In the genomic region with DNA sequence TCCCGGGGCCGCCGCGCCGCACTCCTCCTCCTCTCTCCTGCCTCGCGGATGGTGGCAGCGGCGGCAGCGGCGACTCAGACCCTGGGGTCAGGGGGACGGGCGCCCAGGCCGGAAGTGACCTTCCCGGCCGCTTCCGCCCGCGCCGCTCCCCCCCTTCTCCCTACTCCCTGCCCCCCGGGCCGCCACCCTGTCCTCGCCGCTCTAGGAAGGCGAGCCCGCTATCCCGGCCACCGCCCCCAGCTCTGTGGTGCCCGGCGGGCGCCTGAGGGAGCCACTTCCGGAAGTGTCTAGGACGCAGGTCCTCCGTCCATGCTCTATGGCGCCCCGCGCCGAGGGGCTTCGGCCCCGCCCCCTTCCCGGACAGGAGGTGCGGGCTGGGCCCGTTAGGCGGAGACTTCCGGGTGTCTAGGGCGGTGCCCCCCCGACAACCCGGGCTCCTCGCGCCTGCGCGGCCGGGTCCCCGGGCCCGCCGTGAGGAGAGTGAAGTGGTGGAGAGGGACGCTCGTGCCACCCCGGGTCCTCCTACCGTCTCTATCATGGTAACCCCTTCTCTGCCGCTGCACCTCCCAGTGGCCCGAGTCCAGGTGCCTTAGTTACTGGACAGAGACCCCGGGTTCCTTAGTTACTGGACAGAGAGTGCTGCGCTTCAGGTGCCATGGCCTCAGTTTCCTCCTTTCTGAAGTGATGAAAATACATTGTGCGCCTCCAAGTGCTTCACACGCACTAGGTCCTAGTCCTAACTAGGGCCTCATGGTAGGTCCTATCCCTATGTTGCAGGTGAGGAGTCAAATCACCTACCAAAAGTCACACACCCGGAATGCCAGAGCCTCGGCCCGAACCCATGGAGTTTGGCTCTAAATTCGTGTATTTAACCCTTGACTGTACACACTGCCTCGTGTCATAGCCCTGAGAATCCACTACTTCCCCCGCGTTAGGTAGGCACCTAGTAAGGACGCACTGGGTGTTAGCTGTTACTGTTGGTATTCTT, we compare ENCODE assay signal across 8 cellular contexts. TPM values are rescaled to one million over a fixed set of nuclear protein-coding genes. Genes with fewer than 3 reads are reported as not detected.
DNase-seq lines count a peak whose midpoint lies in the region; ATAC-seq and TF ChIP-seq lines count a peak whose summit lies in the region.

TSS of gene ZNF787 (minus strand) at position 116 of the 988 bp plus-strand sequence. CDS start 18,078 bp downstream, outside the sequence.

- no peaks in the 10 kb centered on the region for H3K27me3 ChIP-seq in BJ (ENCODE audit: control insufficient read depth, insufficient read depth, low read length)

- intact Hi-C loops in activated CD4-positive, alpha-beta T cell treated with anti-CD3 and anti-CD28 coated beads, Interleukin-2, amount 10 ng/mL, durations not matched to agents 24 days and 14 days (cut with micrococcal nuclease), result loop anchor here (1.0 to 10.0 kb wide), 3 partner anchors 20 to 787 kb away; partner anchors contain the start of genes KMT5C, ZNF444 and ZSCAN5A

- H3K4me1 Mint-ChIP-seq in activated CD4-positive, alpha-beta T cell treated with anti-CD3 and anti-CD28 coated beads, Interleukin-2, amount 10 ng/mL, durations not matched to agents 24 days and 14 days, result peaks cover 35% of the 10 kb centered on the region

- TF ChIP-seq CTCF in BJ (IDR thresholded peaks at IDR 0.05; ENCODE audit: insufficient read depth, low read depth, low read length) (no peak), coronary artery (IDR thresholded peaks at IDR 0.05) (no peak)

- CTCF ChIA-PET in BJ (lab: Yijun Ruan, JAX), result interaction anchor here (1.9 kb wide), 1 partner anchor 40 kb away, joined by 5 read pairs; no protein-coding TSS in a partner anchor

- H3K4me3 ChIP-seq in BJ (ENCODE audit: low read depth, low read length) (peak within 1 kb of the TSS; percentile 86), coronary artery (peak within 1 kb of the TSS; percentile 92)

- POLR2A ChIA-PET in BJ (lab: Charles Lee), result interaction anchor here (1.0 kb wide), 1 partner anchor 19 kb away, joined by 6 read pairs; the partner anchor contains the start of gene ZNF444

- H3K4me3 Mint-ChIP-seq in activated CD4-positive, alpha-beta T cell treated with anti-CD3 and anti-CD28 coated beads, Interleukin-2, amount 10 ng/mL, durations not matched to agents 24 days and 14 days, result peak within 1 kb of the TSS; percentile 90

- peaks cover 4% of the 10 kb centered on the region; the same call in 1 of the 2 replicates for H3K36me3 ChIP-seq in BJ (ENCODE audit: control insufficient read depth, insufficient read depth, low read length)

- DNase-seq in BJ (ENCODE audit: low read depth) (peak; percentile 75), NCI-H526 treated with DMSO at 0.1 percent for 48 hours (lab: John Stamatoyannopoulos, UW) (peak; percentile 95), coronary artery (ENCODE audit: low spot score) (peak; percentile 100), left kidney (ENCODE audit: low read depth, low spot score) (peak; percentile 99)
- peak; percentile 99 for DNase-seq in activated CD4-positive, alpha-beta T cell treated with anti-CD3 and anti-CD28 coated beads, Interleukin-2, amount 10 ng/mL, durations not matched to agents 24 days and 14 days
- peak; percentile 97 to 98 for DNase-seq in stimulated activated CD4-positive, alpha-beta T cell treated with anti-CD3 and anti-CD28 coated beads, Interleukin-2, amount 100 ng/mL, for 24 hours

- ATAC-seq in GM19324 (IDR thresholded peaks at IDR 0.05; ENCODE audit: low FRiP score, unreplicated experiment) (peak; percentile 89), HG03469 (IDR thresholded peaks at IDR 0.05; ENCODE audit: unreplicated experiment) (peak; percentile 83)

- H3K27ac ChIP-seq in coronary artery, result peak within 1 kb of the TSS; percentile 85 to 97

- peak within 1 kb of the TSS; percentile 97 for H3K27ac Mint-ChIP-seq in activated CD4-positive, alpha-beta T cell treated with anti-CD3 and anti-CD28 coated beads, Interleukin-2, amount 10 ng/mL, durations not matched to agents 24 days and 14 days

- H3K9me3 Mint-ChIP-seq in activated CD4-positive, alpha-beta T cell treated with anti-CD3 and anti-CD28 coated beads, Interleukin-2, amount 10 ng/mL, durations not matched to agents 24 days and 14 days, result no peaks in the 10 kb centered on the region

- H3K27me3 Mint-ChIP-seq in activated CD4-positive, alpha-beta T cell treated with anti-CD3 and anti-CD28 coated beads, Interleukin-2, amount 10 ng/mL, durations not matched to agents 24 days and 14 days, result peaks cover 2% of the 10 kb centered on the region

- H3K36me3 Mint-ChIP-seq in activated CD4-positive, alpha-beta T cell treated with anti-CD3 and anti-CD28 coated beads, Interleukin-2, amount 10 ng/mL, durations not matched to agents 24 days and 14 days (ENCODE audit: low read depth), result peaks cover 10% of the 10 kb centered on the region

RNA-seq across cellular contexts. Expression of gene ZNF787, which starts in this region (rescaled TPM):
- 7.2 and 9.8 TPM in 2 replicates for polyA plus RNA-seq in BJ (2011; rRNA removed)
- polyA minus RNA-seq in BJ (2011; rRNA and poly(A)+ RNA removed), result 2.7 and 4.4 TPM in 2 replicates
- total RNA-seq in activated CD4-positive, alpha-beta T cell treated with anti-CD3 and anti-CD28 coated beads, Interleukin-2, amount 10 ng/mL, durations not matched to agents 24 days and 14 days, result 36.4 and 37.0 TPM in 2 replicates

Comparison
In these comparisons a context has a peak if more than half of its experiments do, and no peak if none do; other contexts are left out.
1. Peak in every context shown above with its lines: DNase-seq, ATAC-seq, H3K4me3 ChIP-seq and H3K27ac ChIP-seq.